Comparison of ENCODE assay signal across 1 cellular context in genomic region chr14:105204206-105204930, GRCh38.
TF ChIP-seq lines count a peak whose summit lies in the region.

No MANE protein-coding gene starts in this region.

TF ChIP-seq in A549, 52 proteins besides CTCF, POLR2A, EP300 and RAD21:
- TF ChIP-seq USF2 (IDR thresholded peaks at IDR 0.05) (peak; percentile 87), EHF (CRISPR knock-in tag; IDR thresholded peaks at IDR 0.05) (no peak)
- TF ChIP-seq, protein P1, sequence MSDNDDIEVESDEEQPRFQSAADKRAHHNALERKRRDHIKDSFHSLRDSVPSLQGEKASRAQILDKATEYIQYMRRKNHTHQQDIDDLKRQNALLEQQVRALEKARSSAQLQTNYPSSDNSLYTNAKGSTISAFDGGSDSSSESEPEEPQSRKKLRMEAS (IDR thresholded peaks at IDR 0.05): peak; percentile 61
